20 cellular contexts compared by ENCODE assay signal in genomic region chr1:116365857-116366256, GRCh38. TPM values are rescaled to one million over a fixed set of nuclear protein-coding genes. Genes with fewer than 3 reads are reported as not detected.
DNase-seq lines count a peak whose midpoint lies in the region; ATAC-seq, FAIRE-seq and TF ChIP-seq lines count a peak whose summit lies in the region.
"Had no signal": no experiment of that assay in that cellular context is flagged by ENCODE, and none has a peak within 500 bp of the region (broad histone marks: within the 10 kb centered on the region; RNA-seq: fewer than 3 reads in every experiment).

No MANE protein-coding gene starts in this region.

- H3K9me3 ChIP-seq in right atrium auricular region (no peaks in the 10 kb centered on the region), K562 (replicated peaks; ENCODE audit: control insufficient read depth, insufficient read depth, low read depth, low read length) (no peaks in the 10 kb centered on the region)
- H3K9me3 ChIP-seq: BLaER1 had no signal

- H3K36me3 ChIP-seq in right atrium auricular region, result no peaks in the 10 kb centered on the region
- no peaks in the 10 kb centered on the region for H3K36me3 ChIP-seq in K562 (ENCODE audit: control insufficient read depth, insufficient read depth, low read length)
- H3K36me3 ChIP-seq: BLaER1 had no signal

- H3K4me3 Mint-ChIP-seq in mesothelial cell of epicardium (no peak overlapping the region), type B pancreatic cell (no peak overlapping the region)
- H3K4me3 Mint-ChIP-seq: CD4-positive, alpha-beta memory T cell had no signal

- intact Hi-C loops in left ventricle myocardium superior (cut with micrococcal nuclease), result no loop called here
- intact Hi-C loops in K562 (cut with micrococcal nuclease), result no loop called here

- TF ChIP-seq CTCF in right atrium auricular region (IDR thresholded peaks at IDR 0.05), result no peak
- TF ChIP-seq CTCF in K562 (IDR thresholded peaks at IDR 0.05 in 2 of 3, conservative IDR thresholded peaks at IDR 0.05 in 1 of 3; ENCODE audit: insufficient read depth in 2 of 3, low read depth in 1 of 3, low read length in 3 of 3), result no peak
- no peak for TF ChIP-seq CTCF in mesothelial cell of epicardium (IDR thresholded peaks at IDR 0.05; ENCODE audit: unreplicated experiment)
- TF ChIP-seq CTCF in type B pancreatic cell (conservative IDR thresholded peaks at IDR 0.05), result no peak

- TF ChIP-seq POLR2A in K562 (conservative IDR thresholded peaks at IDR 0.05) (no peak), erythroblast (IDR thresholded peaks at IDR 0.05; ENCODE audit: low read length) (no peak)

- H3K27me3 ChIP-seq in right atrium auricular region (no peaks in the 10 kb centered on the region), K562 (ENCODE audit: control insufficient read depth in 2 of 2, insufficient read depth in 2 of 2, low read length in 2 of 2) (peaks cover 7 to 13% of the 10 kb centered on the region in 2 experiments; a peak in 2 of 5 replicates)
- H3K27me3 ChIP-seq: BLaER1 had no signal

- no peaks in the 10 kb centered on the region for H4K20me1 ChIP-seq in K562 (replicated peaks; ENCODE audit: control insufficient read depth, insufficient read depth, low read length)
- H4K20me1 ChIP-seq: BLaER1 had no signal

- H3K9ac ChIP-seq in K562 (ENCODE audit: insufficient read depth in 1 of 2, low read depth in 2 of 2, low read length in 2 of 2), result no peak overlapping the region
- H3K9ac ChIP-seq: BLaER1, KMS-11 had no signal

- TF ChIP-seq EP300 in K562 (IDR thresholded peaks at IDR 0.05; ENCODE audit: low read length), result no peak

- no peak overlapping the region for H3K27ac ChIP-seq in right atrium auricular region
- H3K27ac ChIP-seq in K562 (ENCODE audit: extremely low read depth, low read depth, low read length), result no peak overlapping the region
- H3K27ac ChIP-seq: BLaER1, HL-60, KMS-11 had no signal

- H3K36me3 Mint-ChIP-seq in mesothelial cell of epicardium (no peaks in the 10 kb centered on the region), type B pancreatic cell (no peaks in the 10 kb centered on the region)
- H3K36me3 Mint-ChIP-seq: CD4-positive, alpha-beta memory T cell had no signal

- H3K4me3 ChIP-seq in right atrium auricular region (no peak overlapping the region), K562 (no peak overlapping the region)
- H3K4me3 ChIP-seq: BLaER1 had no signal

- TF ChIP-seq RAD21 in K562 (CRISPR knock-in tag; conservative IDR thresholded peaks at IDR 0.05 in 1 of 2, IDR thresholded peaks at IDR 0.05 in 1 of 2), result no peak

- H3K4me1 ChIP-seq in right atrium auricular region (no peaks in the 10 kb centered on the region), K562 (replicated peaks in 1 of 2; ENCODE audit: control insufficient read depth in 2 of 2, insufficient read depth in 2 of 2, low read length in 2 of 2) (no peaks in the 10 kb centered on the region; a peak in 1 of 5 replicates)

- peaks cover 22% of the 10 kb centered on the region for H3K4me1 Mint-ChIP-seq in mesothelial cell of epicardium
- H3K4me1 Mint-ChIP-seq in type B pancreatic cell (ENCODE audit: unreplicated experiment), result peaks cover 16% of the 10 kb centered on the region

- no peak for FAIRE-seq in K562 (lab: Jason Lieb, UNC)
- FAIRE-seq: GM12891 had no signal

- BruUV-seq in K562 (replicated peaks; lab: Mats Ljungman, UMichigan), result no TSS peak

- H3K9me1 ChIP-seq in K562 (ENCODE audit: control insufficient read depth, insufficient read depth, low read length), result no peaks in the 10 kb centered on the region

- POLR2A ChIA-PET in K562 (lab: Yijun Ruan, JAX), result interaction anchor here (0.7 to 4.5 kb wide), 5 partner anchors 10 to 41 kb away, joined by 3 to 26 read pairs (median 3); no protein-coding TSS in a partner anchor

- H3K27ac Mint-ChIP-seq in mesothelial cell of epicardium (peak overlapping the region; percentile 76), type B pancreatic cell (peak overlapping the region; percentile 30)

- WGBS in K562 (ENCODE audit: insufficient coverage, low coverage, missing lambda C conversion rate), result 14% methylated on average over 5 of the region's 5 CpGs

- peak; percentile 22 for ATAC-seq in left ventricle myocardium superior
- no peak for ATAC-seq in K562

- no peak for DNase-seq in left ventricle myocardium superior
- DNase-seq in right atrium auricular region (ENCODE audit: low spot score), result no peak
- DNase-seq in K562 (ENCODE audit: extremely low read depth in 1 of 4, low spot score in 3 of 4), result no peak
- DNase-seq in mesothelial cell of epicardium (ENCODE audit: low spot score in 2 of 2, unreplicated experiment in 2 of 2), result no peak
- no peak for DNase-seq in type B pancreatic cell (ENCODE audit: extremely low spot score, unreplicated experiment)
- DNase-seq in SW480 (ENCODE audit: low spot score), result no peak
- DNase-seq in NCI-H2196 treated with DMSO at 0.1 percent for 48 hours (lab: John Stamatoyannopoulos, UW; ENCODE audit: unreplicated experiment), result no peak
- no peak for DNase-seq in erythroblast (lab: John Stamatoyannopoulos, UW)
- DNase-seq: Calu3; CD4-positive, alpha-beta memory T cell; DMS153; H7; NCI-H1105; NCI-H146; NCI-H2029; SHP77 had no signal

- H2AFZ ChIP-seq in K562 (ENCODE audit: low read depth, low read length), result peak overlapping the region; percentile 37

- peaks cover 2% of the 10 kb centered on the region for H3K27me3 Mint-ChIP-seq in mesothelial cell of epicardium (ENCODE audit: low read depth)
- H3K27me3 Mint-ChIP-seq in type B pancreatic cell, result no peaks in the 10 kb centered on the region

- CTCF ChIA-PET in K562 (lab: Yijun Ruan, JAX; ENCODE audit: low intra/inter-chr PET ratio), result no interaction called here

- no peak overlapping the region for H3K4me2 ChIP-seq in K562 (ENCODE audit: insufficient read depth, low read length)
- H3K4me2 ChIP-seq: BLaER1, KMS-11 had no signal

- H3K9me3 Mint-ChIP-seq in mesothelial cell of epicardium, result no peaks in the 10 kb centered on the region
- H3K9me3 Mint-ChIP-seq in type B pancreatic cell, result no peaks in the 10 kb centered on the region
- H3K9me3 Mint-ChIP-seq: CD4-positive, alpha-beta memory T cell had no signal

- in situ Hi-C loops in K562 (cut with MboI), result no loop called here

- H3K79me2 ChIP-seq in K562 (ENCODE audit: control insufficient read depth, insufficient read depth, low read length), result no peaks in the 10 kb centered on the region

TF ChIP-seq in K562, 482 proteins besides CTCF, POLR2A, EP300 and RAD21 (continues in another document):
- no peak for TF ChIP-seq MXD1 (CRISPR knock-in tag; IDR thresholded peaks at IDR 0.05; ENCODE audit: borderline replicate concordance, poor library complexity, severe bottlenecking)
- TF ChIP-seq PATZ1 (CRISPR knock-in tag; IDR thresholded peaks at IDR 0.05; ENCODE audit: borderline replicate concordance), result no peak

RNA-seq across cellular contexts. Expression of gene ATP1A1, which starts 7.2 kb away (rescaled TPM):
- 269 TPM for total RNA-seq in left ventricle myocardium superior
- 100 to 1,000 TPM; 148 to 256 TPM for total RNA-seq in right atrium auricular region
- 725 and 867 TPM in 2 replicates for total RNA-seq in K562 (2011; cell fraction: chromatin; rRNA removed; ENCODE audit: low replicate concordance)
- 1,035 and 1,106 TPM in 2 replicates for total RNA-seq in K562 (2011; cell fraction: nucleolus; rRNA removed)
- 881 and 968 TPM in 2 replicates for total RNA-seq in K562 (2011; cell fraction: nucleoplasm; rRNA removed)
- 234 and 262 TPM in 2 replicates for total RNA-seq in K562 (2014; rRNA removed)
- total RNA-seq in K562 (2014; rRNA removed; fragmentation: Illumina TruSeq; extraction: Trizol), result 109 and 122 TPM in 2 replicates
- total RNA-seq in K562 (2015; rRNA removed; fragmentation: Illumina TruSeq; extraction: Trizol), result 99.3 and 103 TPM in 2 replicates
- 319 and 354 TPM in 2 replicates for total RNA-seq in K562 (2021)
- 358 and 513 TPM in 2 replicates for polyA plus RNA-seq in K562 (2011; rRNA removed)
- 378 and 399 TPM in 2 replicates for polyA plus RNA-seq in K562 (2011; cell fraction: cytosol; rRNA removed)
- polyA plus RNA-seq in K562 (2011; cell fraction: nucleus; rRNA removed), result 255 and 257 TPM in 2 replicates
- 185 and 295 TPM in 2 replicates for polyA plus RNA-seq in K562 (2012)
- 358 and 388 TPM in 2 replicates for polyA plus RNA-seq in K562 (2014; fragmentation: Illumina TruSeq; extraction: Trizol)
- 100 to 1,000 TPM; 113 to 135 TPM for polyA plus RNA-seq in K562 (2014; fragmentation: Nextera tagmentation; extraction: Ambion mirVana)
- polyA plus RNA-seq in K562 (2014; rRNA removed), result 261 and 293 TPM in 2 replicates
- polyA minus RNA-seq in K562 (2011; rRNA and poly(A)+ RNA removed), result 616 and 874 TPM in 2 replicates
- 258 and 300 TPM in 2 replicates for polyA minus RNA-seq in K562 (2011; cell fraction: cytosol; rRNA and poly(A)+ RNA removed)
- 138 and 192 TPM in 2 replicates for polyA minus RNA-seq in K562 (2011; cell fraction: nucleus; rRNA and poly(A)+ RNA removed)
- total RNA-seq in mesothelial cell of epicardium, result 215 to 221 TPM (median 219 TPM) in 3 replicates
- 374 and 695 TPM in 2 replicates for total RNA-seq in type B pancreatic cell (ENCODE audit: low replicate concordance)
